Comparison of ENCODE assay signal across 19 cellular contexts in the genomic region with DNA sequence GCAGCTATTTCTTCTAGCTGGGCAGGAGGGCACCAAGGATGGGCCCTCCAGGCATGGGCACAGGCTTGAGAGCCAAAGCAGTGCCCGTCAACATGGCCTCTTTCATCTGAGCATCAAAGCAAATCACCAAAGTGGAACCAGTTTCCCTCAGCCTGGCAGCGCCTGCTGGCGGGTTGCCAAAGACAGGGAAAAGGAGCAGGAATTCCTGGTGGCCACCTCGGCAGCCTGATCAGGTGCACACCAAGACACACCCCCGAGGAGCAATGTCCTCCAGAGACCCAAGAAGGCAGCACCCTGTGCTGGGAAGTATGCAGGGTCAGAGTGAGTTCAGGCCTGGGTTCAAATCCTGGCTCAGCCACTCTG. TPM values are rescaled to one million over a fixed set of nuclear protein-coding genes. Genes with fewer than 3 reads are reported as not detected.
DNase-seq lines count a peak whose midpoint lies in the region; ATAC-seq and TF ChIP-seq lines count a peak whose summit lies in the region.
"Had no signal": no experiment of that assay in that cellular context is flagged by ENCODE, and none has a peak within 500 bp of the region (broad histone marks: within the 10 kb centered on the region; RNA-seq: fewer than 3 reads in every experiment).

No MANE protein-coding gene starts in this region.

- DNase-seq in activated T-cell treated with anti-CD3 and anti-CD28 coated beads, Interleukin-2, amount 50 U/mL, for 24 hours = no peak
- no peak for DNase-seq in activated T-cell treated with anti-CD3 and anti-CD28 coated beads, Interleukin-2, amount 50 U/mL, for 1 hour
- DNase-seq in endodermal cell = no peak
- no peak for DNase-seq in activated CD4-positive, CD25-positive, alpha-beta regulatory T cell (lab: John Stamatoyannopoulos, UW)
- no peak for DNase-seq in Caco-2
- DNase-seq: activated CD4-positive, alpha-beta T cell treated with anti-CD3 and anti-CD28 coated beads, Interleukin-2, amount 50 U/mL, for 1 hour; activated naive CD4-positive, alpha-beta T cell; DND-41; heart right ventricle; immature natural killer cell; naive B cell; NCI-H187 treated with DMSO at 0.1 percent for 48 hours; stimulated activated CD4-positive, alpha-beta T cell treated with anti-CD3 and anti-CD28 coated beads, Interleukin-4, amount 100 ng/mL, for 1 hour; SW 1271 had no signal

- no peaks in the 10 kb centered on the region for H3K9me3 Mint-ChIP-seq in activated T-cell treated with anti-CD3 and anti-CD28 coated beads, Interleukin-2, amount 50 U/mL, for 24 hours
- H3K9me3 Mint-ChIP-seq in endodermal cell = peaks cover 3% of the 10 kb centered on the region
- no peaks in the 10 kb centered on the region for H3K9me3 Mint-ChIP-seq in Caco-2 (ENCODE audit: unreplicated experiment)
- H3K9me3 Mint-ChIP-seq: immature natural killer cell had no signal

- H3K9me3 ChIP-seq in endodermal cell (ENCODE audit: control insufficient read depth, low read length) (no peaks in the 10 kb centered on the region), Caco-2 (no peaks in the 10 kb centered on the region)
- H3K9me3 ChIP-seq: heart right ventricle had no signal

- H3K27ac Mint-ChIP-seq in activated T-cell treated with anti-CD3 and anti-CD28 coated beads, Interleukin-2, amount 50 U/mL, for 24 hours = peak overlapping the region; percentile 18
- H3K27ac Mint-ChIP-seq in endodermal cell (no peak overlapping the region), Caco-2 (ENCODE audit: unreplicated experiment) (no peak overlapping the region)
- H3K27ac Mint-ChIP-seq: immature natural killer cell had no signal

- ATAC-seq in HG02571 (IDR thresholded peaks at IDR 0.05; ENCODE audit: unreplicated experiment) = no peak
- ATAC-seq: heart right ventricle had no signal

- peaks cover 32% of the 10 kb centered on the region for H3K36me3 Mint-ChIP-seq in activated T-cell treated with anti-CD3 and anti-CD28 coated beads, Interleukin-2, amount 50 U/mL, for 24 hours (ENCODE audit: low read depth)
- H3K36me3 Mint-ChIP-seq in endodermal cell (ENCODE audit: low read depth) = no peaks in the 10 kb centered on the region
- H3K36me3 Mint-ChIP-seq in Caco-2 (ENCODE audit: insufficient read depth, unreplicated experiment) = peaks cover 8% of the 10 kb centered on the region
- H3K36me3 Mint-ChIP-seq: naive B cell had no signal

- no peaks in the 10 kb centered on the region for H3K27me3 ChIP-seq in endodermal cell (ENCODE audit: control insufficient read depth, insufficient read depth, low read length, poor library complexity, severe bottlenecking)
- H3K27me3 ChIP-seq in Caco-2 (replicated peaks; ENCODE audit: control insufficient read depth, insufficient read depth, low read length) = no peaks in the 10 kb centered on the region
- H3K27me3 ChIP-seq: heart right ventricle had no signal

- no peak overlapping the region for H3K9ac ChIP-seq in endodermal cell (ENCODE audit: extremely low read depth, low read length, poor library complexity, severe bottlenecking)
- H3K9ac ChIP-seq: parathyroid adenoma had no signal

- H3K4me1 ChIP-seq in endodermal cell (ENCODE audit: control insufficient read depth, insufficient read depth, low read length) (no peaks in the 10 kb centered on the region), Caco-2 (no peaks in the 10 kb centered on the region)
- H3K4me1 ChIP-seq: parathyroid adenoma had no signal

- TF ChIP-seq RAD21 in Ishikawa (IDR thresholded peaks at IDR 0.05; ENCODE audit: low read depth) = no peak

- H3K27ac ChIP-seq in endodermal cell (ENCODE audit: low read depth, low read length) (no peak overlapping the region), temporal lobe (ENCODE audit: low read depth, low read length) (peak overlapping the region; percentile 59)
- H3K27ac ChIP-seq: heart right ventricle, parathyroid adenoma had no signal

- H3K4me1 Mint-ChIP-seq in activated T-cell treated with anti-CD3 and anti-CD28 coated beads, Interleukin-2, amount 50 U/mL, for 24 hours (ENCODE audit: low read depth) = peaks cover 39% of the 10 kb centered on the region
- H3K4me1 Mint-ChIP-seq in endodermal cell (no peaks in the 10 kb centered on the region), Caco-2 (ENCODE audit: low read depth, unreplicated experiment) (no peaks in the 10 kb centered on the region)

- no peaks in the 10 kb centered on the region for H3K27me3 Mint-ChIP-seq in activated T-cell treated with anti-CD3 and anti-CD28 coated beads, Interleukin-2, amount 50 U/mL, for 24 hours
- H3K27me3 Mint-ChIP-seq in endodermal cell (ENCODE audit: insufficient read depth) = no peaks in the 10 kb centered on the region
- H3K27me3 Mint-ChIP-seq in Caco-2 (ENCODE audit: insufficient read depth, unreplicated experiment) = no peaks in the 10 kb centered on the region
- H3K27me3 Mint-ChIP-seq: naive B cell had no signal

- BruUV-seq in Caco-2 (replicated peaks; lab: Mats Ljungman, UMichigan) = no TSS peak

- 89 to 92% methylated on average over 4 to 5 of the region's 5 CpGs for WGBS in endodermal cell (ENCODE audit: insufficient coverage in 1 of 2, insufficient read length in 1 of 2), 2 experiments

- CTCF ChIA-PET in Caco-2 (lab: Charles Lee) = interaction anchor here (1.1 kb wide), 1 partner anchor 58 kb away, joined by 6 read pairs; no protein-coding TSS in a partner anchor

- no peak for TF ChIP-seq EP300 in Ishikawa (IDR thresholded peaks at IDR 0.05; ENCODE audit: borderline replicate concordance)

- intact Hi-C loops in Caco-2 (cut with micrococcal nuclease; ENCODE audit: unreplicated experiment) = no loop called here

- POLR2A ChIA-PET in Caco-2 (lab: Charles Lee) = no interaction called here

- no peak overlapping the region for H3K4me3 Mint-ChIP-seq in activated T-cell treated with anti-CD3 and anti-CD28 coated beads, Interleukin-2, amount 50 U/mL, for 24 hours
- no peak overlapping the region for H3K4me3 Mint-ChIP-seq in endodermal cell
- no peak overlapping the region for H3K4me3 Mint-ChIP-seq in Caco-2 (ENCODE audit: unreplicated experiment)
- H3K4me3 Mint-ChIP-seq: immature natural killer cell had no signal

- no peak overlapping the region for H3K4me3 ChIP-seq in endodermal cell (ENCODE audit: low read length)
- no peak overlapping the region for H3K4me3 ChIP-seq in Caco-2 (ENCODE audit: low read depth, low read length)
- H3K4me3 ChIP-seq: heart right ventricle had no signal

- TF ChIP-seq CTCF in endodermal cell (conservative IDR thresholded peaks at IDR 0.05) (peak; percentile 0), Caco-2 (IDR thresholded peaks at IDR 0.05; ENCODE audit: insufficient read depth in 1 of 2, low read depth in 1 of 2, low read length in 1 of 2, severe bottlenecking in 1 of 2, unreplicated experiment in 1 of 2) (no peak)

- H3K36me3 ChIP-seq in endodermal cell (ENCODE audit: control insufficient read depth, insufficient read depth, low read length) (no peaks in the 10 kb centered on the region), Caco-2 (ENCODE audit: control insufficient read depth, insufficient read depth, low read length) (no peaks in the 10 kb centered on the region)

TF ChIP-seq in Ishikawa, 13 proteins besides CTCF, POLR2A, EP300 and RAD21:
- TF ChIP-seq NFIC (IDR thresholded peaks at IDR 0.05) = peak; percentile 91
- TF ChIP-seq, protein P1, sequence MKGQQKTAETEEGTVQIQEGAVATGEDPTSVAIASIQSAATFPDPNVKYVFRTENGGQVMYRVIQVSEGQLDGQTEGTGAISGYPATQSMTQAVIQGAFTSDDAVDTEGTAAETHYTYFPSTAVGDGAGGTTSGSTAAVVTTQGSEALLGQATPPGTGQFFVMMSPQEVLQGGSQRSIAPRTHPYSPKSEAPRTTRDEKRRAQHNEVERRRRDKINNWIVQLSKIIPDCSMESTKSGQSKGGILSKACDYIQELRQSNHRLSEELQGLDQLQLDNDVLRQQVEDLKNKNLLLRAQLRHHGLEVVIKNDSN (IDR thresholded peaks at IDR 0.05) = no peak
- TF ChIP-seq YY1 (IDR thresholded peaks at IDR 0.05; ENCODE audit: low read depth) = 0 out of 2 replicates have a peak, but pooled peaks have one; percentile 28

RNA-seq across cellular contexts. Expression of gene MATN1, which starts 1.2 kb away (rescaled TPM):
- not detected for total RNA-seq in endodermal cell
- polyA plus RNA-seq in endodermal cell (2013, experiment 1 of 2) = 0.32 TPM
- not detected for polyA plus RNA-seq in endodermal cell (2013, experiment 2 of 2)
- total RNA-seq in temporal lobe = under 0.01 TPM
- not detected in 2 replicates for total RNA-seq in Caco-2 (2022)
- total RNA-seq: heart right ventricle had no signal
- polyA plus RNA-seq: heart right ventricle, immature natural killer cell had no signal

RNA-seq across cellular contexts. Expression of gene LAPTM5, which starts 35.4 kb away (rescaled TPM):
- total RNA-seq in endodermal cell (not detected), temporal lobe (3.9 TPM), Caco-2 (2022) (0.14 TPM in 1 of 2 replicates, not detected in the other)
- 0.93 TPM for polyA plus RNA-seq in endodermal cell (2013, experiment 1 of 2)
- 0.58 TPM for polyA plus RNA-seq in endodermal cell (2013, experiment 2 of 2)
- total RNA-seq: chondrocyte had no signal
